1 cellular context compared by ENCODE assay signal in genomic region chr6:42452171-42453026, GRCh38.
A peak's percentile ranks its signal among the peaks of the same experiment; 100 is the strongest.
TF ChIP-seq lines count a peak whose summit lies in the region.

No MANE protein-coding gene starts in this region.

TF ChIP-seq in HEK293, 187 proteins besides CTCF, POLR2A, EP300 and RAD21 (continued from another document):
- peak; percentile 49; the same call in 1 of the 2 replicates for TF ChIP-seq ZNF692 (tag by site-specific recombination; IDR thresholded peaks at IDR 0.05)
- TF ChIP-seq YY2 (tag by site-specific recombination; IDR thresholded peaks at IDR 0.05), result 0 out of 2 replicates have a peak, but pooled peaks have one; percentile 28
- peak; percentile 64 for TF ChIP-seq ZBTB11 (tag by site-specific recombination; conservative IDR thresholded peaks at IDR 0.05; ENCODE audit: low read depth)
- no peak for TF ChIP-seq ZNF148 (tag by site-specific recombination; IDR thresholded peaks at IDR 0.05; ENCODE audit: borderline replicate concordance)
- peak; percentile 10; the same call in 1 of the 2 replicates for TF ChIP-seq SP7 (tag by site-specific recombination; IDR thresholded peaks at IDR 0.05)
- TF ChIP-seq KLF16 (tag by site-specific recombination; IDR thresholded peaks at IDR 0.05), result peak; percentile 76
- peak; percentile 89 for TF ChIP-seq ZBTB8A (tag by site-specific recombination; IDR thresholded peaks at IDR 0.05)
- TF ChIP-seq MZF1 (tag by site-specific recombination; IDR thresholded peaks at IDR 0.05; ENCODE audit: borderline replicate concordance), result peak; percentile 35; the same call in 1 of the 2 replicates
- TF ChIP-seq ZSCAN30 (tag by site-specific recombination; IDR thresholded peaks at IDR 0.05), result peak; percentile 74
- TF ChIP-seq ZNF639 (tag by site-specific recombination; IDR thresholded peaks at IDR 0.05), result 0 out of 2 replicates have a peak, but pooled peaks have one; percentile 22
- 0 out of 2 replicates have a peak, but pooled peaks have one; percentile 51 for TF ChIP-seq ZNF580 (tag by site-specific recombination; IDR thresholded peaks at IDR 0.05)
- TF ChIP-seq, protein P1, sequence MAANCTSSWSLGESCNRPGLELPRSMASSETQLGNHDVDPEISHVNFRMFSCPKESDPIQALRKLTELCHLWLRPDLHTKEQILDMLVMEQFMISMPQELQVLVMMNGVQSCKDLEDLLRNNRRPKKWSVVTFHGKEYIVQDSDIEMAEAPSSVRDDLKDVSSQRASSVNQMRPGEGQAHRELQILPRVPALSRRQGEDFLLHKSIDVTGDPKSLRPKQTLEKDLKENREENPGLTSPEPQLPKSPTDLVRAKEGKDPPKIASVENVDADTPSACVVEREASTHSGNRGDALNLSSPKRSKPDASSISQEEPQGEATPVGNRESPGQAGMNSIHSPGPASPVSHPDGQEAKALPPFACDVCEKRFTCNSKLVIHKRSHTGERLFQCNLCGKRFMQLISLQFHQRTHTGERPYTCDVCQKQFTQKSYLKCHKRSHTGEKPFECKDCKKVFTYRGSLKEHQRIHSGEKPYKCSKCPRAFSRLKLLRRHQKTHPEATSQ (tag by site-specific recombination; IDR thresholded peaks at IDR 0.05), result peak; percentile 20; the same call in 1 of the 2 replicates
- no peak for TF ChIP-seq SCRT2 (tag by site-specific recombination; IDR thresholded peaks at IDR 0.05)
- peak; percentile 89; the same call in 1 of the 2 replicates for TF ChIP-seq PATZ1 (tag by site-specific recombination; IDR thresholded peaks at IDR 0.05)
- peak; percentile 38 for TF ChIP-seq ZEB2 (tag by site-specific recombination; IDR thresholded peaks at IDR 0.05)
- no peak for TF ChIP-seq ZNF280C (tag by site-specific recombination; IDR thresholded peaks at IDR 0.05)
- TF ChIP-seq SP2 (tag by site-specific recombination; IDR thresholded peaks at IDR 0.05), result peak; percentile 65; the same call in 1 of the 2 replicates
- 0 out of 2 replicates have a peak, but pooled peaks have one; percentile 62 for TF ChIP-seq ZNF660 (tag by site-specific recombination; IDR thresholded peaks at IDR 0.05)
- TF ChIP-seq ZNF777 (tag by site-specific recombination; IDR thresholded peaks at IDR 0.05; ENCODE audit: borderline replicate concordance), result peak; percentile 52; the same call in 1 of the 2 replicates
- peak; percentile 37; the same call in 1 of the 2 replicates for TF ChIP-seq ZNF513 (tag by site-specific recombination; IDR thresholded peaks at IDR 0.05)
- 0 out of 2 replicates have a peak, but pooled peaks have one; percentile 14 for TF ChIP-seq ZNF121 (tag by site-specific recombination; IDR thresholded peaks at IDR 0.05)
- peak; percentile 10; the same call in 1 of the 2 replicates for TF ChIP-seq ZNF2 (tag by site-specific recombination; IDR thresholded peaks at IDR 0.05)
- 0 out of 2 replicates have a peak, but pooled peaks have one; percentile 19 for TF ChIP-seq ZXDB (tag by site-specific recombination; IDR thresholded peaks at IDR 0.05)
- 0 out of 2 replicates have a peak, but pooled peaks have one; percentile 8 for TF ChIP-seq ZNF596 (tag by site-specific recombination; IDR thresholded peaks at IDR 0.05)
- peak; percentile 55 for TF ChIP-seq ZFP69B (tag by site-specific recombination; IDR thresholded peaks at IDR 0.05)
- peak; percentile 82; the same call in 1 of the 2 replicates for TF ChIP-seq KLF7 (tag by site-specific recombination; IDR thresholded peaks at IDR 0.05; ENCODE audit: borderline replicate concordance)
- peak; percentile 11; the same call in 1 of the 2 replicates for TF ChIP-seq PRDM4 (tag by site-specific recombination; IDR thresholded peaks at IDR 0.05)
- TF ChIP-seq ZNF266 (tag by site-specific recombination; IDR thresholded peaks at IDR 0.05; ENCODE audit: low read depth), result no peak
- TF ChIP-seq MEIS1 (CRISPR knock-in tag; IDR thresholded peaks at IDR 0.05; ENCODE audit: borderline replicate concordance), result no peak
- peak; percentile 44; the same call in 1 of the 2 replicates for TF ChIP-seq ZSCAN16 (tag by site-specific recombination; IDR thresholded peaks at IDR 0.05)
- peak; percentile 55; the same call in 1 of the 2 replicates for TF ChIP-seq ZNF223 (tag by site-specific recombination; IDR thresholded peaks at IDR 0.05)
- no peak for TF ChIP-seq ZNF555 (tag by site-specific recombination; conservative IDR thresholded peaks at IDR 0.05)
